ENCODE assay signal across 30 cellular contexts in the genomic region with DNA sequence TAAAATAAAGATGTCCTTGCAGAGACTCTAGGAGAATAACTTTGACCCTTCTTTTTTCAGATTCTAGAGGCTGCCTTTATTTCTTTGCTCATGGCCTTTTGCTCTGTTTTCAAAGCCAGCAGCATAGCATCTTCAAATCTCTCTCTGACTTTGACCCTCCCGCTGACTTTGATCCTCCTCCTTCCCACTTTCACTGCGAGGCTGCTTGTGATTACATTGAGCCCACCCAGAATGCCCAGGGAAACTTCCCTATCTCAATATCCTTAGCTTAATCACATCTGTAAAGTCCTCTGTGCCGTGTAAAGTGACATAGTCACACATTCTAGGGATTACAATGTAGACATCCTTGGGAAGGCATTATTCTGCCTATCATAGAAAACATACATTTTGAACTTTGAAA. TPM values are rescaled to one million over a fixed set of nuclear protein-coding genes. Genes with fewer than 3 reads are reported as not detected.
DNase-seq lines count a peak whose midpoint lies in the region; ATAC-seq, FAIRE-seq and TF ChIP-seq lines count a peak whose summit lies in the region.
"Had no signal": no experiment of that assay in that cellular context is flagged by ENCODE, and none has a peak within 500 bp of the region (broad histone marks: within the 10 kb centered on the region; RNA-seq: fewer than 3 reads in every experiment).

No MANE protein-coding gene starts in this region.

- H3K79me2 ChIP-seq in OCI-LY7 (ENCODE audit: insufficient read depth, low read depth, low read length) = no peaks in the 10 kb centered on the region

- no peak for TF ChIP-seq RAD21 in A549 (conservative IDR thresholded peaks at IDR 0.05 in 1 of 2, IDR thresholded peaks at IDR 0.05 in 1 of 2)

- no peaks in the 10 kb centered on the region for H3K36me3 ChIP-seq in HUES48 (ENCODE audit: control insufficient read depth, insufficient read depth, low read length)
- H3K36me3 ChIP-seq in endodermal cell (ENCODE audit: control insufficient read depth, insufficient read depth, low read length) = no peaks in the 10 kb centered on the region
- H3K36me3 ChIP-seq in OCI-LY7 (ENCODE audit: insufficient read depth, low read length) = no peaks in the 10 kb centered on the region
- no peaks in the 10 kb centered on the region for H3K36me3 ChIP-seq in heart right ventricle
- H3K36me3 ChIP-seq: BE2C, BLaER1 had no signal

- peaks cover 51% of the 10 kb centered on the region for H3K27me3 Mint-ChIP-seq in endodermal cell (ENCODE audit: insufficient read depth)

- peak; percentile 13 for FAIRE-seq in A549 (lab: Jason Lieb, UNC)
- FAIRE-seq: GM12878, GM12892, GM18507 had no signal

- peaks cover 4% of the 10 kb centered on the region for H3K9me3 Mint-ChIP-seq in endodermal cell
- H3K9me3 Mint-ChIP-seq: CD14-positive monocyte; CD4-positive, alpha-beta memory T cell had no signal

- no peak for TF ChIP-seq EP300 in A549 (IDR thresholded peaks at IDR 0.05)

- no peak for TF ChIP-seq POLR2A in A549 (IDR thresholded peaks at IDR 0.05; ENCODE audit: low read length)

- BruUV-seq in OCI-LY7 (replicated peaks; lab: Mats Ljungman, UMichigan) = no TSS peak

- intact Hi-C loops in OCI-LY7 (cut with micrococcal nuclease; ENCODE audit: unreplicated experiment) (no loop called here), heart right ventricle (cut with DNase I) (no loop called here)

- H3K4me2 ChIP-seq in A549 = no peak overlapping the region
- H3K4me2 ChIP-seq in OCI-LY7 (ENCODE audit: low read length) = no peak overlapping the region
- H3K4me2 ChIP-seq: BLaER1 had no signal

- H3K36me3 Mint-ChIP-seq in endodermal cell (ENCODE audit: low read depth) = no peaks in the 10 kb centered on the region
- H3K36me3 Mint-ChIP-seq: CD14-positive monocyte; CD4-positive, alpha-beta memory T cell; CD4-positive, CD25-positive, alpha-beta regulatory T cell had no signal

- H3K9me3 ChIP-seq in A549 (no peaks in the 10 kb centered on the region), HUES48 (ENCODE audit: control insufficient read depth, insufficient read depth, low read length) (0 out of 2 replicates have a peak, but pooled peaks cover 4% of the 10 kb centered on the region), endodermal cell (ENCODE audit: control insufficient read depth, low read length) (peaks cover 21% of the 10 kb centered on the region), OCI-LY7 (ENCODE audit: low read length) (no peaks in the 10 kb centered on the region), heart right ventricle (no peaks in the 10 kb centered on the region)
- H3K9me3 ChIP-seq: BE2C, BLaER1 had no signal

- no peak overlapping the region for H2AFZ ChIP-seq in OCI-LY7 (ENCODE audit: low read length)

- H3K9ac ChIP-seq in HUES48 (ENCODE audit: low read depth, low read length) (no peak overlapping the region), endodermal cell (ENCODE audit: extremely low read depth, low read length, poor library complexity, severe bottlenecking) (no peak overlapping the region)
- H3K9ac ChIP-seq: BLaER1 had no signal

- no peak for TF ChIP-seq CTCF in A549 (IDR thresholded peaks at IDR 0.05)
- TF ChIP-seq CTCF in endodermal cell (conservative IDR thresholded peaks at IDR 0.05) = no peak
- no peak for TF ChIP-seq CTCF in OCI-LY7 (conservative IDR thresholded peaks at IDR 0.05; ENCODE audit: low read length)
- TF ChIP-seq CTCF in heart right ventricle (IDR thresholded peaks at IDR 0.05) = no peak

- H3K27ac ChIP-seq in A549 (no peak overlapping the region), HUES48 (ENCODE audit: low read depth, low read length) (peak overlapping the region; percentile 85), endodermal cell (ENCODE audit: low read depth, low read length) (no peak overlapping the region), OCI-LY7 (ENCODE audit: low read depth, low read length, poor library complexity, severe bottlenecking) (no peak overlapping the region), heart right ventricle (no peak overlapping the region)
- H3K27ac ChIP-seq: 22Rv1, BLaER1 had no signal

- POLR2A ChIA-PET in A549 (lab: Yijun Ruan, JAX) = no interaction called here
- POLR2A ChIA-PET in OCI-LY7 (lab: Charles Lee) = no interaction called here

- 57% methylated on average over 3 of the region's 3 CpGs for WGBS in A549 (ENCODE audit: missing lambda C conversion rate)
- 22 to 27% methylated on average over 3 of the region's 3 CpGs for WGBS in endodermal cell (ENCODE audit: insufficient coverage in 1 of 2, insufficient read length in 1 of 2), 2 experiments
- 58 to 61% methylated on average over 3 of the region's 3 CpGs for WGBS in heart right ventricle, 2 donors

- CTCF ChIA-PET in A549 (lab: Yijun Ruan, JAX) (interaction anchor here (1.2 to 1.6 kb wide), 3 partner anchors 12 to 229 kb away, joined by 3 to 4 read pairs (median 3); no protein-coding TSS in a partner anchor), OCI-LY7 (lab: Charles Lee; ENCODE audit: unreplicated experiment) (no interaction called here)

- ATAC-seq in A549 (no peak), heart right ventricle (no peak), HG02678 (IDR thresholded peaks at IDR 0.05; ENCODE audit: unreplicated experiment) (no peak)
- ATAC-seq: GM12878 had no signal

- peaks cover 23% of the 10 kb centered on the region for H3K4me1 Mint-ChIP-seq in endodermal cell
- H3K4me1 Mint-ChIP-seq: CD14-positive monocyte; CD4-positive, alpha-beta memory T cell; CD4-positive, CD25-positive, alpha-beta regulatory T cell; CD8-positive, alpha-beta memory T cell had no signal

- DNase-seq in A549 (ENCODE audit: low read depth in 1 of 2, low spot score in 1 of 2) (no peak), endodermal cell (peak; percentile 65), OCI-LY7 (ENCODE audit: low spot score) (no peak), heart right ventricle (no peak)
- DNase-seq: ACHN; BE2C; C1 segment of cervical spinal cord; CD4-positive, alpha-beta memory T cell; CD4-positive, CD25-positive, alpha-beta regulatory T cell; CD8-positive, alpha-beta memory T cell; COR-L47; DMS 273 treated with DMSO at 0.1 percent for 48 hours; DMS153; DMS53; DMS79; DND-41; EL; GDM1 had no signal

- no peak overlapping the region for H3K27ac Mint-ChIP-seq in endodermal cell
- H3K27ac Mint-ChIP-seq: CD14-positive monocyte; CD4-positive, alpha-beta memory T cell; CD4-positive, CD25-positive, alpha-beta regulatory T cell; CD8-positive, alpha-beta memory T cell had no signal

- no peaks in the 10 kb centered on the region for H3K9me2 ChIP-seq in OCI-LY7 (ENCODE audit: insufficient read depth, low read length)

- no peak overlapping the region for H3K4me3 ChIP-seq in A549
- no peak overlapping the region for H3K4me3 ChIP-seq in HUES48 (ENCODE audit: low read depth, low read length)
- H3K4me3 ChIP-seq in endodermal cell (ENCODE audit: low read length) = no peak overlapping the region
- no peak overlapping the region for H3K4me3 ChIP-seq in OCI-LY7 (ENCODE audit: low read depth, low read length, poor library complexity, severe bottlenecking)
- no peak overlapping the region for H3K4me3 ChIP-seq in heart right ventricle
- H3K4me3 ChIP-seq: BLaER1, GM12878 had no signal

- no peaks in the 10 kb centered on the region for H3K27me3 ChIP-seq in HUES48 (ENCODE audit: control insufficient read depth, insufficient read depth, low read length)
- H3K27me3 ChIP-seq in endodermal cell (ENCODE audit: control insufficient read depth, insufficient read depth, low read length, poor library complexity, severe bottlenecking) = peaks cover 98% of the 10 kb centered on the region
- no peaks in the 10 kb centered on the region for H3K27me3 ChIP-seq in heart right ventricle
- H3K27me3 ChIP-seq: BE2C, BLaER1 had no signal

- no peaks in the 10 kb centered on the region for H4K20me1 ChIP-seq in OCI-LY7 (ENCODE audit: insufficient read depth, low read length)
- H4K20me1 ChIP-seq: BLaER1 had no signal

- H3K4me3 Mint-ChIP-seq in endodermal cell = no peak overlapping the region
- H3K4me3 Mint-ChIP-seq: CD14-positive monocyte; CD4-positive, alpha-beta memory T cell; CD4-positive, CD25-positive, alpha-beta regulatory T cell; CD8-positive, alpha-beta memory T cell had no signal

- no peaks in the 10 kb centered on the region for H3K4me1 ChIP-seq in A549
- H3K4me1 ChIP-seq in HUES48 (ENCODE audit: control insufficient read depth, insufficient read depth, low read length) = peaks cover 44% of the 10 kb centered on the region
- H3K4me1 ChIP-seq in endodermal cell (ENCODE audit: control insufficient read depth, insufficient read depth, low read length) = no peaks in the 10 kb centered on the region
- H3K4me1 ChIP-seq in OCI-LY7 (ENCODE audit: insufficient read depth, low read length, poor library complexity, severe bottlenecking) = no peaks in the 10 kb centered on the region
- no peaks in the 10 kb centered on the region for H3K4me1 ChIP-seq in heart right ventricle
- H3K4me1 ChIP-seq: BE2C, BLaER1 had no signal

TF ChIP-seq in A549, 52 proteins besides CTCF, POLR2A, EP300 and RAD21:
- TF ChIP-seq HOXB5 (CRISPR knock-in tag; IDR thresholded peaks at IDR 0.05) (no peak), TP53 (CRISPR knock-in tag; IDR thresholded peaks at IDR 0.05) (no peak), HOXA7 (CRISPR knock-in tag; IDR thresholded peaks at IDR 0.05) (no peak), FOSL2 (IDR thresholded peaks at IDR 0.05) (no peak), FOSL2 (CRISPR knock-in tag; IDR thresholded peaks at IDR 0.05) (no peak), HES2 (IDR thresholded peaks at IDR 0.05) (no peak)

RNA-seq across cellular contexts. Expression of gene TACR1, which starts 23.8 kb away (rescaled TPM):
- 0.92 and 1.0 TPM in 2 replicates for polyA plus RNA-seq in A549 (2011; rRNA removed)
- 0.91 and 1.3 TPM in 2 replicates for polyA plus RNA-seq in A549 (2012; cell fraction: cytosol; rRNA removed)
- 0.78 and 1.1 TPM in 2 replicates for polyA plus RNA-seq in A549 (2012; cell fraction: nucleus; rRNA removed)
- 0.11 to 0.27 TPM (median 0.14 TPM) in 3 replicates for polyA plus RNA-seq in A549 (2017; fragmentation: RNase III; extraction: RNeasy Plus Mini Kit Qiagen cat#74134 plus additional on column Dnase treatment)
- 2.9 and 3.1 TPM in 2 replicates for polyA minus RNA-seq in A549 (2011; rRNA and poly(A)+ RNA removed)
- under 1 TPM; 0.09 to 0.69 TPM for total RNA-seq in endodermal cell
- polyA plus RNA-seq in endodermal cell (2013, experiment 1 of 2) = 0.68 TPM
- 0.54 TPM for polyA plus RNA-seq in endodermal cell (2013, experiment 2 of 2)
- not detected in 2 replicates for total RNA-seq in OCI-LY7 (2014; rRNA removed; shearing (Covaris generic))
- not detected in 2 replicates for total RNA-seq in OCI-LY7 (2022)
- total RNA-seq in heart right ventricle = under 1 TPM in 7 of 10 donors, not detected in 3; 0.07 to 0.38 (median 0.21) TPM
- polyA plus RNA-seq in heart right ventricle = under 1 TPM; 0.06 to 0.15 TPM
- total RNA-seq: A172; A673; CD4-positive, alpha-beta memory T cell; CD4-positive, CD25-positive, alpha-beta regulatory T cell; CD8-positive, alpha-beta memory T cell; Daoy; G401 had no signal
- polyA plus RNA-seq: CD14-positive monocyte; CD8-positive, alpha-beta memory T cell had no signal
